ENCODE assay signal across 8 cellular contexts in genomic region chr6:7424967-7425807, GRCh38. TPM values are rescaled to one million over a fixed set of nuclear protein-coding genes. Genes with fewer than 3 reads are reported as not detected.
DNase-seq lines count a peak whose midpoint lies in the region; FAIRE-seq and TF ChIP-seq lines count a peak whose summit lies in the region.

No MANE protein-coding gene starts in this region.

- intact Hi-C loops in left ventricle myocardium inferior (cut with micrococcal nuclease): no loop called here

- no peaks in the 10 kb centered on the region for H3K27me3 ChIP-seq in left ventricle myocardium inferior (ENCODE audit: low read depth)
- no peaks in the 10 kb centered on the region for H3K27me3 ChIP-seq in tibial nerve

- no peak for TF ChIP-seq POLR2A in tibial nerve (IDR thresholded peaks at IDR 0.05)

- H3K4me3 ChIP-seq in left ventricle myocardium inferior: no peak overlapping the region
- H3K4me3 ChIP-seq in tibial nerve: no peak overlapping the region

- H3K4me1 ChIP-seq in left ventricle myocardium inferior: no peaks in the 10 kb centered on the region
- H3K4me1 ChIP-seq in tibial nerve: no peaks in the 10 kb centered on the region

- TF ChIP-seq EP300 in tibial nerve (IDR thresholded peaks at IDR 0.05): no peak

- H3K36me3 ChIP-seq in left ventricle myocardium inferior (peaks cover 4% of the 10 kb centered on the region), tibial nerve (peaks cover 0 to 4% (median 0%) of the 10 kb centered on the region in 3 donors)

- DNase-seq in NCI-H2196 (lab: John Stamatoyannopoulos, UW; ENCODE audit: unreplicated experiment): peak; percentile 34
- no peak for DNase-seq in NCI-H2196 treated with DMSO at 0.1 percent for 48 hours (lab: John Stamatoyannopoulos, UW; ENCODE audit: unreplicated experiment)
- DNase-seq in RCC 7860 (ENCODE audit: low spot score): peak; percentile 9
- peak; percentile 38 for DNase-seq in left ventricle myocardium inferior
- no peak for DNase-seq in tibial nerve (ENCODE audit: low spot score in 2 of 2)
- no peak for DNase-seq in activated naive CD4-positive, alpha-beta T cell treated with anti-CD3 and anti-CD28 coated beads, Interleukin-2, amount 50 U/mL, for 16 hours
- DNase-seq in midbrain (lab: John Stamatoyannopoulos, UW): no peak
- DNase-seq in NCI-H774 (lab: John Stamatoyannopoulos, UW): no peak

- WGBS in tibial nerve, 2 donors: 74 to 79% methylated on average over 23 to 25 of the region's 25 CpGs

- no peaks in the 10 kb centered on the region for H3K9me3 ChIP-seq in left ventricle myocardium inferior (replicated peaks)
- H3K9me3 ChIP-seq in tibial nerve: peaks cover 0 to 5% (median 0%) of the 10 kb centered on the region in 4 donors

- TF ChIP-seq CTCF in left ventricle myocardium inferior (IDR thresholded peaks at IDR 0.05; ENCODE audit: borderline replicate concordance) (peak; percentile 62), tibial nerve (IDR thresholded peaks at IDR 0.05) (peak in 4 of 5 experiments; percentile 12 to 26 (median 19))

- H3K27ac ChIP-seq in left ventricle myocardium inferior (replicated peaks): peak overlapping the region; percentile 72
- H3K27ac ChIP-seq in tibial nerve: no peak overlapping the region

- FAIRE-seq in RCC 7860 (lab: Jason Lieb, UNC): no peak

RNA-seq across cellular contexts. Expression of gene RIOK1, which starts 35.6 kb away (rescaled TPM):
- total RNA-seq in left ventricle myocardium inferior (11.5 TPM), tibial nerve (10 to 100 TPM in 2 of 4 donors, 1 to 10 TPM in 2; 9.0 to 25.2 (median 12.9) TPM)

RNA-seq across cellular contexts. Expression of gene CAGE1, which starts 35.6 kb away (rescaled TPM):
- not detected for total RNA-seq in left ventricle myocardium inferior
- not detected for total RNA-seq in tibial nerve

Comparison
In these comparisons a context has a peak if more than half of its experiments do, and no peak if none do; other contexts are left out.
1. DNase-seq: peak in NCI-H2196 (single experiment), RCC 7860 (single experiment) and left ventricle myocardium inferior (single experiment); none in NCI-H2196 treated with DMSO at 0.1 percent for 48 hours (single experiment), tibial nerve (0 of 2), activated naive CD4-positive, alpha-beta T cell treated with anti-CD3 and anti-CD28 coated beads, Interleukin-2, amount 50 U/mL, for 16 hours (single experiment), midbrain (single experiment) and NCI-H774 (single experiment).